ENCODE assay signal across 20 cellular contexts in genomic region chr9:71937898-71938297, GRCh38.
"Had no signal": no experiment of that assay in that cellular context is flagged by ENCODE, and none has a peak within 500 bp of the region (broad histone marks: within the 10 kb centered on the region; RNA-seq: fewer than 3 reads in every experiment).

No MANE protein-coding gene starts in this region.

- H3K27ac ChIP-seq: brain microvascular endothelial cell, hepatocyte had no signal

- DNase-seq: activated CD4-positive, alpha-beta T cell treated with anti-CD3 and anti-CD28 coated beads for 4 hours; activated CD8-positive, alpha-beta memory T cell treated with anti-CD3 and anti-CD28 coated beads, Interleukin-2, amount 50 U/mL, for 4 hours; activated CD8-positive, alpha-beta T cell treated with anti-CD3 and anti-CD28 coated beads, Interleukin-2, amount 10 ng/mL, durations not matched to agents 7 days and 5 days; activated gamma-delta T cell; activated T-cell treated with anti-CD3 and anti-CD28 coated beads, Interleukin-2, amount 50 U/mL, for 48 hours; brain microvascular endothelial cell; cerebellar nuclear complex; dermis blood vessel endothelial cell; endodermal cell; islet precursor cell; left ventricle myocardium superior; stimulated activated CD4-positive, alpha-beta T cell treated with anti-CD3 and anti-CD28 coated beads, Interleukin-1b, Interleukin-23, amount 100 ng/mL, for 48 hours; stimulated activated naive CD8-positive, alpha-beta T cell treated with anti-CD3 and anti-CD28 coated beads, Interleukin-15, amount 100 ng/mL, for 72 hours; T-helper 17 cell had no signal

- H3K27me3 ChIP-seq: brain microvascular endothelial cell, hepatocyte, tibial nerve, vagina had no signal

- ATAC-seq: activated CD8-positive, alpha-beta T cell treated with anti-CD3 and anti-CD28 coated beads, Interleukin-2, amount 10 ng/mL, durations not matched to agents 7 days and 5 days; activated naive CD4-positive, alpha-beta T cell treated with anti-CD3 and anti-CD28 coated beads, Interleukin-2, amount 50 U/mL, for 72 hours; left ventricle myocardium superior; natural killer cell treated with Interleukin-12 subunit alpha and Interleukin-12 subunit beta and Interleukin-15 and Interleukin-18, amount 100 ng/mL, for 72 hours; sciatic nerve; stimulated activated naive CD8-positive, alpha-beta T cell treated with anti-CD3 and anti-CD28 coated beads, Interleukin-15, amount 100 ng/mL, for 72 hours; T-helper 17 cell had no signal
